Comparison of ENCODE assay signal across 8 cellular contexts in the genomic region with DNA sequence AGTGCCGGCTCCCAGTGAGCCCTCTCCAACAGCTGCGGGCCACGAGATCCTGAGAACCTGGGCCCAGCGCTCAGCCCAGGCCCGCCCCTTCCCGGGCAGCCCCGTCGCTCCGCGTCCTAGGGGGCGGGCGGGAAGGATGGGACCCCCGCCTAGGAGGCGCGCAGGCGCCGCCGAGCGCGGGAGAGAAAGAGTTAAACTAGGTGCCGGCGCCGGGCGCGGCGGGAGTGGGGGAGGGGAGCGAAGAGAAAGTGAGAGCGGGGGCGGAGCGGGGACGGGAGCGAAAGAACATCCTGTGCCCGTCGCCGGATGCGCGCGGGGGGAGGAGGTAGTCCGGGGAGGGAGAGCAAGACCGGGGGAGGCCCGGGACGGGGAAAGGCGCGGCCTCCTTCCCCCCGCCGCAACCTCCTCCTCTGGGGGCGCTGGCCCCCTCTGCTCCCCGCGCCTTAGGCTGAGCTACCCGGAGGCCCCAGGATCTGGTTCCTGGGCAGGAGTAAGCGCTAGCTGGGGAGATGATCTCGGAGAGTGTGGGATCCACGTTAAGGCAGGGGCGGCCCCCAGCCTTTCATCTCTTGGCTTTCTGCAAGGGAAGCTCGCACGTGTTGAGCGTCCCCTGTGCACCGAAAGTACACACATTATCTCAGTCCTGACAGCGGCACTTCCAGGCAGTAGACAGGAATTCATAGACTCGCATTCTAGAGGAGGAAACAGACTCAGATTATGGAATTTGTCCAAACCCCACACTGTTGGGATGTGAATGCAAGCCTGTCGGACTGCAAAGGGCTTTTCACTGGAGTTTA. TPM values are rescaled to one million over a fixed set of nuclear protein-coding genes. Genes with fewer than 3 reads are reported as not detected.
A peak's percentile ranks its signal among the peaks of the same experiment; 100 is the strongest.
DNase-seq lines count a peak whose midpoint lies in the region; ATAC-seq, FAIRE-seq and TF ChIP-seq lines count a peak whose summit lies in the region.

No MANE protein-coding gene starts in this region.

- H3K4me1 ChIP-seq in breast epithelium (peaks cover 42 to 52% of the 10 kb centered on the region in 2 donors), small intestine (ENCODE audit: control insufficient read depth in 2 of 2, insufficient read depth in 1 of 2, low read depth in 1 of 2, low read length in 1 of 2) (peaks cover 21 to 32% of the 10 kb centered on the region in 2 donors)

- intact Hi-C loops in breast epithelium (cut with DNase I; ENCODE audit: low total_unique reads), result loop anchor here (2.0 kb wide), 1 partner anchor 45 kb away; no protein-coding TSS in a partner anchor

- peak; percentile 23 to 66 for DNase-seq in NCI-H187 (lab: John Stamatoyannopoulos, UW)
- DNase-seq in NCI-H187 treated with DMSO at 0.1 percent for 48 hours (lab: John Stamatoyannopoulos, UW), result no peak
- DNase-seq in NCI-H1930 (lab: John Stamatoyannopoulos, UW), result peak; percentile 64 to 71
- peak; percentile 89 for DNase-seq in WERI-Rb-1
- DNase-seq in breast epithelium (ENCODE audit: low spot score in 2 of 2), result peak; percentile 95 to 96
- peak; percentile 85 for DNase-seq in iPS-NIHi7 (ENCODE audit: extremely low spot score)
- peak; percentile 95 for DNase-seq in small intestine

- FAIRE-seq in small intestine (lab: Jason Lieb, UNC), result no peak

- H3K36me3 ChIP-seq in WERI-Rb-1, result no peaks in the 10 kb centered on the region
- H3K36me3 ChIP-seq in breast epithelium, result no peaks in the 10 kb centered on the region
- no peaks in the 10 kb centered on the region for H3K36me3 ChIP-seq in small intestine (ENCODE audit: control insufficient read depth in 2 of 2, insufficient read depth in 2 of 2, low read length in 2 of 2)

- WGBS in small intestine, 3 donors, result 0 to 1% (median 0%) methylated on average over 17 to 61 of the region's 61 CpGs

- peak overlapping the region; percentile 12; the same call in 1 of the 2 replicates for H3K27ac ChIP-seq in WERI-Rb-1
- peak overlapping the region; percentile 98 to 99 for H3K27ac ChIP-seq in breast epithelium
- H3K27ac ChIP-seq in small intestine (ENCODE audit: low read depth in 1 of 2, low read length in 1 of 2), result peak overlapping the region; percentile 93 to 99

- no peaks in the 10 kb centered on the region for H3K9me3 ChIP-seq in WERI-Rb-1 (ENCODE audit: severe bottlenecking)
- H3K9me3 ChIP-seq in breast epithelium, result no peaks in the 10 kb centered on the region
- no peaks in the 10 kb centered on the region for H3K9me3 ChIP-seq in small intestine (ENCODE audit: control insufficient read depth, low read depth)

- TF ChIP-seq CTCF in WERI-Rb-1 (IDR thresholded peaks at IDR 0.05; ENCODE audit: low read depth, low read length), result 0 out of 2 replicates have a peak, but pooled peaks have one; percentile 38
- TF ChIP-seq CTCF in breast epithelium (IDR thresholded peaks at IDR 0.05), result peak in 2 of 3 donors; percentile 7 to 10

- H3K27me3 ChIP-seq in WERI-Rb-1 (ENCODE audit: insufficient read depth, low read depth, severe bottlenecking) (peaks cover 15% of the 10 kb centered on the region), breast epithelium (no peaks in the 10 kb centered on the region), small intestine (ENCODE audit: control insufficient read depth in 2 of 2, insufficient read depth in 2 of 2, low read length in 2 of 2) (no peaks in the 10 kb centered on the region)

- H3K4me3 ChIP-seq in WERI-Rb-1 (ENCODE audit: low read depth, low read length) (peak overlapping the region; percentile 75), breast epithelium (peak overlapping the region; percentile 56 to 79 (median 64)), small intestine (ENCODE audit: low read depth in 1 of 2, low read length in 2 of 2) (peak overlapping the region; percentile 48 to 67)

- TF ChIP-seq POLR2A in breast epithelium (IDR thresholded peaks at IDR 0.05), result no peak

- peak; percentile 63 for ATAC-seq in HG02798 (IDR thresholded peaks at IDR 0.05; ENCODE audit: poor library complexity, unreplicated experiment)

RNA-seq across cellular contexts. Expression of gene ARMC12, which starts 4.9 kb away (rescaled TPM):
- total RNA-seq in breast epithelium, result 1 to 10 TPM in 1 of 3 donors, under 1 TPM in 2; 0.29 to 1.4 (median 0.33) TPM
- polyA plus RNA-seq in small intestine, result 1 to 10 TPM in 1 of 3 donors, under 1 TPM in 1, not detected in 1; 0.72 to 2.5 TPM

RNA-seq across cellular contexts. Expression of gene FKBP5, which starts 43.2 kb away (rescaled TPM):
- total RNA-seq in breast epithelium, result 100 to 1,000 TPM; 167 to 970 (median 266) TPM
- polyA plus RNA-seq in small intestine, result 100 to 1,000 TPM in 2 of 3 donors, 10 to 100 TPM in 1; 62.7 to 150 (median 115) TPM

RNA-seq across cellular contexts. Expression of gene CLPSL2, which starts 44.5 kb away (rescaled TPM):
- 1 to 10 TPM in 1 of 3 donors, not detected in 2; 2.3 TPM for total RNA-seq in breast epithelium
- not detected for polyA plus RNA-seq in small intestine

RNA-seq across cellular contexts. Expression of gene CLPSL1, which starts 48.9 kb away (rescaled TPM):
- total RNA-seq in breast epithelium, result 1 to 10 TPM in 1 of 3 donors, not detected in 2; 1.3 TPM
- polyA plus RNA-seq in small intestine, result not detected

Comparison
In these comparisons a context has a peak if more than half of its experiments do, and no peak if none do; other contexts are left out.
1. H3K27ac ChIP-seq: peak in every context shown above with its lines; median percentile 98 in breast epithelium; 96 in small intestine; 12 in WERI-Rb-1.